ENCODE assay signal across 9 cellular contexts in genomic region chr14:36646664-36647416, GRCh38. TPM values are rescaled to one million over a fixed set of nuclear protein-coding genes. Genes with fewer than 3 reads are reported as not detected.
DNase-seq lines count a peak whose midpoint lies in the region; ATAC-seq and TF ChIP-seq lines count a peak whose summit lies in the region.
"Had no signal": no experiment of that assay in that cellular context is flagged by ENCODE, and none has a peak within 500 bp of the region (broad histone marks: within the 10 kb centered on the region; RNA-seq: fewer than 3 reads in every experiment).

No MANE protein-coding gene starts in this region.

- H3K27ac ChIP-seq in cardiac muscle cell (no peak overlapping the region), right atrium auricular region (no peak overlapping the region), urinary bladder (ENCODE audit: low read depth) (no peak overlapping the region)
- H3K27ac ChIP-seq: epithelial cell of prostate had no signal

- 3% methylated on average over 55 of the region's 55 CpGs for WGBS in urinary bladder

- no peak overlapping the region for H3K27ac Mint-ChIP-seq in endothelial cell (ENCODE audit: unreplicated experiment)

- peaks cover 16% of the 10 kb centered on the region for H3K27me3 Mint-ChIP-seq in endothelial cell (ENCODE audit: unreplicated experiment)

- H3K36me3 Mint-ChIP-seq in endothelial cell (ENCODE audit: low read depth, unreplicated experiment): peaks cover 3% of the 10 kb centered on the region

- H3K4me3 ChIP-seq in cardiac muscle cell (peak overlapping the region; percentile 42), right atrium auricular region (peak overlapping the region in 1 of 2 donors; percentile 36), mucosa of descending colon (no peak overlapping the region), urinary bladder (ENCODE audit: low read depth, low read length) (peak overlapping the region; percentile 10)

- no peaks in the 10 kb centered on the region for H3K36me3 ChIP-seq in cardiac muscle cell
- no peaks in the 10 kb centered on the region for H3K36me3 ChIP-seq in right atrium auricular region
- H3K36me3 ChIP-seq in mucosa of descending colon (ENCODE audit: low read depth): no peaks in the 10 kb centered on the region
- H3K36me3 ChIP-seq in urinary bladder (ENCODE audit: insufficient read depth): no peaks in the 10 kb centered on the region

- intact Hi-C loops in mucosa of descending colon (cut with DNase I, micrococcal nuclease): loop anchor here in 1 of 2 donors (5.0 kb wide), 1 partner anchor 295 kb away; no protein-coding TSS in a partner anchor

- H3K4me1 ChIP-seq in cardiac muscle cell (ENCODE audit: low read depth) (no peaks in the 10 kb centered on the region), right atrium auricular region (peaks cover 0 to 18% of the 10 kb centered on the region in 2 donors), mucosa of descending colon (ENCODE audit: low read depth) (peaks cover 10% of the 10 kb centered on the region), urinary bladder (ENCODE audit: insufficient read depth) (peaks cover 2% of the 10 kb centered on the region)

- no peak for DNase-seq in cardiac muscle cell (ENCODE audit: low read depth in 1 of 2, low spot score in 1 of 2)
- DNase-seq in right atrium auricular region (ENCODE audit: low spot score): no peak
- DNase-seq in endothelial cell (ENCODE audit: low spot score): peak; percentile 44
- DNase-seq in mucosa of descending colon: peak in 1 of 3 donors; percentile 40
- no peak for DNase-seq in HEK293T (ENCODE audit: extremely low spot score)
- DNase-seq in SKM-1 (lab: John Stamatoyannopoulos, UW; ENCODE audit: unreplicated experiment): no peak
- DNase-seq in anterior cingulate cortex (lab: John Stamatoyannopoulos, UW): no peak

- POLR2A ChIA-PET in HEK293T (lab: Yijun Ruan, JAX): interaction anchor here (0.8 kb wide), 1 partner anchor 370 kb away, joined by 3 read pairs; no protein-coding TSS in a partner anchor

- H3K4me1 Mint-ChIP-seq in endothelial cell (ENCODE audit: unreplicated experiment): peaks cover 19% of the 10 kb centered on the region

- no peaks in the 10 kb centered on the region for H3K9me3 ChIP-seq in cardiac muscle cell (ENCODE audit: low read depth)
- H3K9me3 ChIP-seq in right atrium auricular region: no peaks in the 10 kb centered on the region
- H3K9me3 ChIP-seq in mucosa of descending colon: no peaks in the 10 kb centered on the region

- CTCF ChIA-PET in HEK293T (lab: Yijun Ruan, JAX): interaction anchor here (0.8 to 2.4 kb wide), 5 partner anchors 13 to 471 kb away, joined by 3 to 20 read pairs (median 4); no protein-coding TSS in a partner anchor

- no peaks in the 10 kb centered on the region for H3K9me3 Mint-ChIP-seq in endothelial cell (ENCODE audit: unreplicated experiment)

- H3K27me3 ChIP-seq in cardiac muscle cell (peaks cover 90% of the 10 kb centered on the region), right atrium auricular region (peaks cover 29 to 48% of the 10 kb centered on the region in 2 donors)

- no peak for TF ChIP-seq CTCF in cardiac muscle cell (IDR thresholded peaks at IDR 0.05; ENCODE audit: low read depth, low read length)
- no peak for TF ChIP-seq CTCF in right atrium auricular region (IDR thresholded peaks at IDR 0.05)
- peak; percentile 27 for TF ChIP-seq CTCF in endothelial cell (IDR thresholded peaks at IDR 0.05; ENCODE audit: unreplicated experiment)
- TF ChIP-seq CTCF in mucosa of descending colon (IDR thresholded peaks at IDR 0.05): no peak

- ATAC-seq in mucosa of descending colon: peak; percentile 72

- H3K4me3 Mint-ChIP-seq in endothelial cell (ENCODE audit: unreplicated experiment): peak overlapping the region; percentile 75

TF ChIP-seq in HEK293T, 16 proteins besides CTCF, POLR2A, EP300 and RAD21:
- no peak for TF ChIP-seq HDGF (IDR thresholded peaks at IDR 0.05; ENCODE audit: borderline replicate concordance)
- TF ChIP-seq FOXK2 (IDR thresholded peaks at IDR 0.05): no peak
- no peak for TF ChIP-seq FOXA1 (IDR thresholded peaks at IDR 0.05)
- TF ChIP-seq L3MBTL2 (conservative IDR thresholded peaks at IDR 0.05): no peak
- TF ChIP-seq SP1 (IDR thresholded peaks at IDR 0.05): no peak

RNA-seq across cellular contexts. Expression of gene PAX9, which starts 14.8 kb away (rescaled TPM):
- total RNA-seq in cardiac muscle cell (not detected in 2 replicates), right atrium auricular region (not detected), endothelial cell (ENCODE audit: unreplicated experiment) (not detected), mucosa of descending colon (under 1 TPM; 0.29 to 0.44 (median 0.38) TPM), urinary bladder (0.48 TPM)
- polyA plus RNA-seq in cardiac muscle cell (0.21 and 0.32 TPM in 2 replicates), urinary bladder (0.48 TPM)
